In the genomic region with DNA sequence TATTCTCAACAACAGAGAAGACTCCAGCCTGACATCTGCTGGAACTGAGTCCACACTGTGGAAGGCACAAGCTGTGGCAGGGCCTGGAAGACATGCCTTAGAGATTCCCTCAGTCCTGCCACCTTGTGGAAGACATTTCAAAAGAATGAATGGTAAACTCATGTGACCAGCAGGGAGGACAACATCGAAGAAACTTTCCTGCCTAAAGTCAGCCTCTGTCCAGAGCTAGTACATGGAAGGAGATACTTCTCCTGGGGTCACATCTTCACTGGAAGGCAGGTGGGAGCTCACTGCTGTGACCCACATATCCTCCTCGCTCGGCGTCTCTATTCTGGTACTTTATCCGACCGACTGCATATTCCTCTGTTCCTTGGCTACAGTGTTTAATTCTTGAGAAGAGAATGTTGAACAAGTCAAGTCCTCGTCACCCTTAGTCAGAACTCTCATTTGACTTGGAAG, we compare ENCODE assay signal across 8 cellular contexts. TPM values are rescaled to one million over a fixed set of nuclear protein-coding genes. Genes with fewer than 3 reads are reported as not detected.
DNase-seq lines count a peak whose midpoint lies in the region; ATAC-seq and TF ChIP-seq lines count a peak whose summit lies in the region.

No MANE protein-coding gene starts in this region.

- no peak overlapping the region for H3K4me2 ChIP-seq in smooth muscle cell

- H3K4me3 ChIP-seq in smooth muscle cell, result no peak overlapping the region

- 66% methylated on average over 7 of the region's 7 CpGs for WGBS in smooth muscle cell (ENCODE audit: low lambda C conversion rate)

- H4K20me1 ChIP-seq in smooth muscle cell (ENCODE audit: low read depth), result peaks cover 78% of the 10 kb centered on the region

- DNase-seq in EH (ENCODE audit: low read depth) (peak; percentile 88), NCI-H526 (lab: John Stamatoyannopoulos, UW) (peak; percentile 52 to 74), astrocyte of the hippocampus (ENCODE audit: low read depth, low spot score) (peak; percentile 82), hepatic stellate cell (ENCODE audit: low spot score) (peak; percentile 79), smooth muscle cell (lab: John Stamatoyannopoulos, UW; ENCODE audit: unreplicated experiment) (no peak)

- H3K9ac ChIP-seq in smooth muscle cell (ENCODE audit: low read depth), result no peak overlapping the region

- H3K36me3 ChIP-seq in smooth muscle cell (ENCODE audit: low read depth), result peaks cover 19% of the 10 kb centered on the region

- TF ChIP-seq CTCF in 22Rv1 (IDR thresholded peaks at IDR 0.05) (peak; percentile 89), smooth muscle cell (IDR thresholded peaks at IDR 0.05; ENCODE audit: borderline replicate concordance, insufficient read depth, poor library complexity, severe bottlenecking) (peak; percentile 70)

- ATAC-seq in HG02973 (IDR thresholded peaks at IDR 0.05; ENCODE audit: unreplicated experiment) (peak; percentile 73), GM19035 (IDR thresholded peaks at IDR 0.05; ENCODE audit: unreplicated experiment) (no peak)

- H3F3A ChIP-seq in smooth muscle cell (ENCODE audit: low read depth), result peaks cover 8% of the 10 kb centered on the region

- H3K9me3 ChIP-seq in smooth muscle cell (replicated peaks; ENCODE audit: low read depth), result no peaks in the 10 kb centered on the region

- peak overlapping the region; percentile 16; the same call in 1 of the 2 replicates for H3K27ac ChIP-seq in 22Rv1
- H3K27ac ChIP-seq in smooth muscle cell (ENCODE audit: low read depth), result peak overlapping the region; percentile 59

- no peaks in the 10 kb centered on the region for H3K27me3 ChIP-seq in smooth muscle cell (ENCODE audit: low read depth)

- peaks cover 51% of the 10 kb centered on the region for H3K79me2 ChIP-seq in smooth muscle cell (ENCODE audit: low read depth)

- no peaks in the 10 kb centered on the region for H3K4me1 ChIP-seq in smooth muscle cell (ENCODE audit: low read depth)

- no peak overlapping the region for H2AFZ ChIP-seq in smooth muscle cell (ENCODE audit: low read depth)

RNA-seq across cellular contexts. Expression of a gene that starts 59.5 kb away (rescaled TPM):
- total RNA-seq in smooth muscle cell, result 42.0 and 54.1 TPM in 2 replicates
- polyA plus RNA-seq in smooth muscle cell, result 5.2 and 9.1 TPM in 2 replicates
